23 cellular contexts compared by ENCODE assay signal in the genomic region with DNA sequence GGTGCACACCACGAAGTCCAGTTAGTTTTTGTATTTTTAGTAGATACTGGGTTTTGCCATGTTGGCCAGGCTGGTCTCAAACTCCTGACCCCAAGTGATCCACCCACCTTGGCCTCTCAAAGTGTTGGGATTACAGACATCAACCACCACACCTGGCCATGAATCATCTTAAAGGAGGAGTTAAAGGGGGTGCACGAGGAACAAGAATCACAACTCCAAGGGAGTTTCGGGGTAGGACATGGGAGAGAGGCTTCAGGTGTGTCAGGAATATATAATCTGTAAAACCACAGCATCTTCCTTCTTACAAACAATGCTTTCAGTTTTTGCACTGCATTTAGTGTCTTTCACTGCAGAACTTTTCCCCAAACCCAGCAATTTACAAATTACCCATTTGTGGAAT.
"Had no signal": no experiment of that assay in that cellular context is flagged by ENCODE, and none has a peak within 500 bp of the region (broad histone marks: within the 10 kb centered on the region; RNA-seq: fewer than 3 reads in every experiment).

No MANE protein-coding gene starts in this region.

- H3K4me3 Mint-ChIP-seq: activated naive CD8-positive, alpha-beta T cell; brain; naive thymus-derived CD8-positive, alpha-beta T cell; neural crest cell had no signal

- H3K4me1 ChIP-seq: gastroesophageal sphincter, right atrium auricular region, testis, transverse colon had no signal

- H3K79me2 ChIP-seq: hepatocyte had no signal

- ATAC-seq: gastroesophageal sphincter; left cardiac atrium; left ventricle myocardium superior; naive thymus-derived CD8-positive, alpha-beta T cell had no signal

- H3K9me3 Mint-ChIP-seq: brain had no signal

- H3K4me2 ChIP-seq: hepatocyte had no signal

- H2AFZ ChIP-seq: hepatocyte had no signal

- H3K36me3 ChIP-seq: gastroesophageal sphincter, pancreas, right atrium auricular region, transverse colon had no signal

- DNase-seq: activated CD4-positive, alpha-beta T cell treated with anti-CD3 and anti-CD28 coated beads for 4 hours; activated CD4-positive, alpha-beta T cell treated with anti-CD3 and anti-CD28 coated beads, Interleukin-2, amount 50 U/mL, for 4 hours; activated effector memory CD4-positive, alpha-beta T cell treated with Interleukin-2 at 50 U/mL for 16 hours; activated naive CD4-positive, alpha-beta T cell treated with Interleukin-2 at 50 U/mL for 16 hours; aorta; central memory CD4-positive, alpha-beta T cell; left cardiac atrium; left ventricle myocardium superior; midbrain; naive thymus-derived CD8-positive, alpha-beta T cell; nucleus accumbens; pancreas; stimulated activated CD4-positive, alpha-beta T cell treated with anti-CD3 and anti-CD28 coated beads, Interleukin-15, amount 100 ng/mL, for 24 hours; stimulated activated naive CD4-positive, alpha-beta T cell treated with Interleukin-2 at 50 U/mL for 16 hours; testis; transverse colon had no signal

- H3K27me3 ChIP-seq: gastroesophageal sphincter, hepatocyte, pancreas, right atrium auricular region, testis, transverse colon had no signal

- H3K27ac ChIP-seq: epithelial cell of prostate, gastroesophageal sphincter, hepatocyte, right atrium auricular region, testis, transverse colon had no signal

- H3K9me3 ChIP-seq: gastroesophageal sphincter, pancreas, right atrium auricular region, testis, transverse colon had no signal

- H3K36me3 Mint-ChIP-seq: activated naive CD8-positive, alpha-beta T cell; brain; naive thymus-derived CD8-positive, alpha-beta T cell had no signal

- H3K27me3 Mint-ChIP-seq: activated naive CD8-positive, alpha-beta T cell; naive thymus-derived CD8-positive, alpha-beta T cell had no signal

- H3K27ac Mint-ChIP-seq: activated naive CD8-positive, alpha-beta T cell; brain; naive thymus-derived CD8-positive, alpha-beta T cell had no signal

- H3K4me3 ChIP-seq: gastroesophageal sphincter, hepatocyte, pancreas, right atrium auricular region, testis, transverse colon had no signal
